8 cellular contexts compared by ENCODE assay signal in the genomic region with DNA sequence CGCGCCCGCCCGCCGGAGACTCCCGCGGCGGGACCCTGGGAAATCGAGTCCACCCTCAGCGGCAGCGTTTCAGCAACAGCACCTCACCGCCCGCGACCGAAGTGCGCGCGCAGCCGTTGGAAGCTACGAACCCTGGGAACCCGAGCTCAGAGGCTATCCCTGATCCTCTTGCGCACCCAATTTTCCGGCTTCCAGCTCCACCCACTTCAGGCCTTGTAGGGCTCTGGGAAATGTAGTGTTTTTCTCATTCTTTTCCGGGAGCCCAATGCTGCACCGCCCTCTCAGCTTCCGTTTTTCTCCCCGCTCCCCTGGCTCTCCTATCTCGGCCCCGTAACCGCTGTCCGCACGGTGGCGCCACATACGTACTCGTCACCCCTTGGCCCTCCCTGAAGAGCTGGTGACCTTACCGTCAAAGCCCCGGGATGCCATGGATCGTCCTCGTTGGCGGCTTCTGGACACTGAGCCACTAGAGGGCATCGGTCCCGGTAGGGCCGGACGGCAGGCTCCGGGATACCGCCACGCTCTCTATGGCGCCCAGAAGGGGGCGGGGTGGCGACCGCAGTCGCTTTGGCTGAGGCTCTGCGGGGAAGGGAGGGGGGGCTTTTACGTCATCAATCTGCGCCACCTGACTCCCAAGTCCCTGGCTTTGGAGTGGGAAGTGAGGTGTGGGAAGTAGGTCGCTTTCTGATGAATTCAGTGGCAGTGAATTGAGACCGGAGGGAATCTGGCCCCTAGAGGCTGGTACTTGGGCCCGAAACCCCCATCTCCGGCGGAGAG. TPM values are rescaled to one million over a fixed set of nuclear protein-coding genes. Genes with fewer than 3 reads are reported as not detected.
A peak's percentile ranks its signal among the peaks of the same experiment; 100 is the strongest.
DNase-seq lines count a peak whose midpoint lies in the region; ATAC-seq, FAIRE-seq and TF ChIP-seq lines count a peak whose summit lies in the region.

A gene (plus strand): TSS at position 687 of the 777 bp plus-strand sequence. CDS start 3,948 bp downstream, outside the sequence.
A gene (minus strand): TSS at position 102 of the 777 bp plus-strand sequence. CDS start 225 bp downstream, outside the sequence.

- H3K36me3 Mint-ChIP-seq in chondrocyte (ENCODE audit: low read depth) = peaks cover 13% of the 10 kb centered on the region

- H3K27me3 Mint-ChIP-seq in chondrocyte (ENCODE audit: low read depth) = no peaks in the 10 kb centered on the region

- peak within 1 kb of the TSS; percentile 99 to 100 for H3K27ac ChIP-seq in kidney (ENCODE audit: low read depth in 2 of 2, low read length in 2 of 2)

- no peaks in the 10 kb centered on the region for H3K9me3 Mint-ChIP-seq in chondrocyte (ENCODE audit: low read depth)

- peaks cover 2 to 9% of the 10 kb centered on the region in 2 donors for H3K4me1 ChIP-seq in kidney (ENCODE audit: control insufficient read depth in 1 of 2, insufficient read depth in 1 of 2, low read depth in 1 of 2, low read length in 2 of 2)

- intact Hi-C loops in kidney (cut with DNase I) = no loop called here

- peak within 1 kb of the TSS; percentile 100 for H3K27ac Mint-ChIP-seq in chondrocyte (ENCODE audit: unreplicated experiment)

- TF ChIP-seq CTCF in chondrocyte (IDR thresholded peaks at IDR 0.05) (peak; percentile 96), kidney (IDR thresholded peaks at IDR 0.05; ENCODE audit: borderline replicate concordance, extremely low read depth, insufficient read depth) (peak; percentile 66)

- peak within 1 kb of the TSS; percentile 99 to 100 for H3K4me3 ChIP-seq in kidney (ENCODE audit: low read length in 2 of 2)

- peaks cover 0 to 16% of the 10 kb centered on the region in 2 donors for H3K36me3 ChIP-seq in kidney (ENCODE audit: control insufficient read depth in 1 of 2, insufficient read depth in 2 of 2, low read length in 2 of 2)

- ATAC-seq in GM19035 (IDR thresholded peaks at IDR 0.05; ENCODE audit: unreplicated experiment) = peak; percentile 87
- peak; percentile 91 for ATAC-seq in HG03378 (IDR thresholded peaks at IDR 0.05; ENCODE audit: unreplicated experiment)

- no peaks in the 10 kb centered on the region for H3K9me3 ChIP-seq in kidney (ENCODE audit: control insufficient read depth in 1 of 2, low read length in 2 of 2)

- peak; percentile 97 for DNase-seq in AG20443 (ENCODE audit: low spot score)
- DNase-seq in NCI-H460 (ENCODE audit: extremely low read depth, low read depth) = peak; percentile 100
- DNase-seq in activated CD4-positive, alpha-beta T cell treated with anti-CD3 and anti-CD28 coated beads for 1 hour = peak; percentile 88
- peak; percentile 97 for DNase-seq in chondrocyte (ENCODE audit: low spot score)
- peak; percentile 99 for DNase-seq in kidney
- DNase-seq in stimulated activated CD4-positive, alpha-beta T cell treated with anti-CD3 and anti-CD28 coated beads, Interleukin-15, amount 100 ng/mL, for 48 hours (ENCODE audit: low read depth in 2 of 2) = peak; percentile 92 to 93

- H3K9ac ChIP-seq in kidney (ENCODE audit: low read length in 2 of 2) = peak within 1 kb of the TSS; percentile 98 to 100

- H3K4me1 Mint-ChIP-seq in chondrocyte (ENCODE audit: low read depth) = peaks cover 33% of the 10 kb centered on the region

- peak; percentile 29 for FAIRE-seq in kidney (lab: Jason Lieb, UNC)

- peak within 1 kb of the TSS; percentile 94 for H3K4me3 Mint-ChIP-seq in chondrocyte (ENCODE audit: unreplicated experiment)

RNA-seq across cellular contexts. Expression of the first gene that starts in this region (rescaled TPM):
- total RNA-seq in NCI-H460 (2014; rRNA removed; shearing (Covaris generic)) = 33.3 and 42.9 TPM in 2 replicates
- 18.1 and 26.9 TPM in 2 replicates for polyA plus RNA-seq in NCI-H460 (2014; cell fraction: nucleus; rRNA removed)
- total RNA-seq in chondrocyte = 16.6 to 22.1 TPM (median 16.7 TPM) in 3 replicates
- 23.3 TPM for total RNA-seq in kidney
- polyA plus RNA-seq in kidney (ENCODE audit: insufficient read depth, low read depth, low replicate concordance) = 11.3 TPM

RNA-seq across cellular contexts. Expression of the second gene that starts in this region (rescaled TPM):
- 56.5 and 71.6 TPM in 2 replicates for total RNA-seq in NCI-H460 (2014; rRNA removed; shearing (Covaris generic))
- polyA plus RNA-seq in NCI-H460 (2014; cell fraction: nucleus; rRNA removed) = 63.9 and 84.1 TPM in 2 replicates
- total RNA-seq in chondrocyte = 76.2 to 101 TPM (median 77.9 TPM) in 3 replicates
- 89.9 TPM for total RNA-seq in kidney
- polyA plus RNA-seq in kidney (ENCODE audit: insufficient read depth, low read depth, low replicate concordance) = 27.4 TPM

Comparison
In these comparisons a context has a peak if more than half of its experiments do, and no peak if none do; other contexts are left out.
1. Peak in every context shown above with its lines: DNase-seq, ATAC-seq, H3K4me3 ChIP-seq and H3K27ac ChIP-seq.